Comparison of ENCODE assay signal across 1 cellular context in the genomic region with DNA sequence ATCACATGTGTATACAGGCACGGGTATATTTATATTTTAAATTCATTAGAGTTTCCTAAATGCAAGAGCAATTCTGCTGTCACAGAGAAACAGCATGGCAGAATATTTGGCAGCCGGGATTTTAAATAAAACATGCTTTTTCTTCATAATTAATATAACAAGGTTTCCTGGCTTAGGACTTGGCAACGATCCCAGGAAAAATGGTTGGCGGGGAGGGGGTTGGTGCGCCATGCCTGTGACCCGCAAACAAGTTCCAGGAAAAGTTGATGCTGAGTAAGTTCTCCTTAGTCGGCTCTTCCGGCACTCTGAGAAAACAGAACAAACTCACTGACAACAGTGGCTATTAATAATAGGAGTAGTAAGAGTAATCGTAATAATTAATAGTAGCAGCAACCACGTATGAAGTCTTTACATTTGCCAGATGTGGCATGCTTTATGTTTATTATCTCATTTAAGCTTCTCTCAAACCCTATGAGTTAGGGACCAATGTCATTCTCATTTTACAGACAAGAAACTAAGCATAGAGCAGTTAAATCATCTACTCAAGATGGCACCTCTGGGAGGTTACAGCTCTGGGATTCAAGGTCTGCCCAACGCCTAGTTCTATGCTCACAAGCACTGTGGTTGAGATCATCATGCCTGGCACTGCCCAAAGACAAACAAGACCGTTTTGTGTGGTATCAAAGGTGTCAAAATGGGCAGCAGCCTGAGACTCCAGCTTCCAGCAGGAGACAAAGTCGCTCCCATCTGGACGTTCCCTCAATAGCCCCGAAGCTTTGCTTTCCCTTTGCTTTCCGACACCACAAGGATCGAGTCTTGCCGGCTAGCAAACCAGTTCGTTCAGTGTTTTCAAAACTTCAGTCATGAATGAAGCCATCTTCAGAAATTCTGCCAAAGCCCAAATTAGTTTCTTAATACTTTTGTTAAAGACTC.
TF ChIP-seq lines count a peak whose summit lies in the region.

No MANE protein-coding gene starts in this region.

TF ChIP-seq in IMR-90, 13 proteins besides CTCF, POLR2A, EP300 and RAD21:
- TF ChIP-seq, protein P1, sequence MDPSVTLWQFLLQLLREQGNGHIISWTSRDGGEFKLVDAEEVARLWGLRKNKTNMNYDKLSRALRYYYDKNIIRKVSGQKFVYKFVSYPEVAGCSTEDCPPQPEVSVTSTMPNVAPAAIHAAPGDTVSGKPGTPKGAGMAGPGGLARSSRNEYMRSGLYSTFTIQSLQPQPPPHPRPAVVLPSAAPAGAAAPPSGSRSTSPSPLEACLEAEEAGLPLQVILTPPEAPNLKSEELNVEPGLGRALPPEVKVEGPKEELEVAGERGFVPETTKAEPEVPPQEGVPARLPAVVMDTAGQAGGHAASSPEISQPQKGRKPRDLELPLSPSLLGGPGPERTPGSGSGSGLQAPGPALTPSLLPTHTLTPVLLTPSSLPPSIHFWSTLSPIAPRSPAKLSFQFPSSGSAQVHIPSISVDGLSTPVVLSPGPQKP (IDR thresholded peaks at IDR 0.05; ENCODE audit: borderline replicate concordance, low read depth, low read length) = no peak
- no peak for TF ChIP-seq NFE2L2 (IDR thresholded peaks at IDR 0.05; ENCODE audit: low read depth, low read length)
- TF ChIP-seq MXI1 (IDR thresholded peaks at IDR 0.05; ENCODE audit: borderline replicate concordance, low read depth, low read length) = no peak
- TF ChIP-seq RCOR1 (IDR thresholded peaks at IDR 0.05; ENCODE audit: insufficient replicate concordance, low read length) = no peak
- no peak for TF ChIP-seq FOS (IDR thresholded peaks at IDR 0.05; ENCODE audit: low read depth, low read length)
- TF ChIP-seq CHD1 (IDR thresholded peaks at IDR 0.05; ENCODE audit: low read depth, low read length) = no peak
- TF ChIP-seq MAFK (IDR thresholded peaks at IDR 0.05; ENCODE audit: low read depth, low read length) = no peak
- no peak for TF ChIP-seq BHLHE40 (IDR thresholded peaks at IDR 0.05; ENCODE audit: low read depth, low read length)
- TF ChIP-seq, protein P2, sequence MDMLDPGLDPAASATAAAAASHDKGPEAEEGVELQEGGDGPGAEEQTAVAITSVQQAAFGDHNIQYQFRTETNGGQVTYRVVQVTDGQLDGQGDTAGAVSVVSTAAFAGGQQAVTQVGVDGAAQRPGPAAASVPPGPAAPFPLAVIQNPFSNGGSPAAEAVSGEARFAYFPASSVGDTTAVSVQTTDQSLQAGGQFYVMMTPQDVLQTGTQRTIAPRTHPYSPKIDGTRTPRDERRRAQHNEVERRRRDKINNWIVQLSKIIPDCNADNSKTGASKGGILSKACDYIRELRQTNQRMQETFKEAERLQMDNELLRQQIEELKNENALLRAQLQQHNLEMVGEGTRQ (IDR thresholded peaks at IDR 0.05; ENCODE audit: low read depth, low read length) = no peak
- TF ChIP-seq RFX5 (IDR thresholded peaks at IDR 0.05; ENCODE audit: low read depth, low read length) = no peak
- no peak for TF ChIP-seq CEBPB (IDR thresholded peaks at IDR 0.05; ENCODE audit: low read depth, low read length)
- no peak for TF ChIP-seq SMC3 (IDR thresholded peaks at IDR 0.05; ENCODE audit: low read depth, low read length)
- no peak for TF ChIP-seq MAZ (IDR thresholded peaks at IDR 0.05; ENCODE audit: borderline replicate concordance, low read depth, low read length)
